In genomic region chr1:26999440-26999987, GRCh38 we compare ENCODE assay signal across 10 cellular contexts. TPM values are rescaled to one million over a fixed set of nuclear protein-coding genes. Genes with fewer than 3 reads are reported as not detected.
DNase-seq lines count a peak whose midpoint lies in the region; ATAC-seq, FAIRE-seq and TF ChIP-seq lines count a peak whose summit lies in the region.
"Had no signal": no experiment of that assay in that cellular context is flagged by ENCODE, and none has a peak within 500 bp of the region (broad histone marks: within the 10 kb centered on the region; RNA-seq: fewer than 3 reads in every experiment).

No MANE protein-coding gene starts in this region.

- peaks cover 24% of the 10 kb centered on the region for H3K79me2 ChIP-seq in keratinocyte (ENCODE audit: control insufficient read depth, insufficient read depth, low read length)

- H3K4me1 ChIP-seq in keratinocyte (ENCODE audit: control insufficient read depth, extremely low read depth, insufficient read depth, low read length) = peaks cover 78% of the 10 kb centered on the region
- H3K4me1 ChIP-seq in testis = peaks cover 31% of the 10 kb centered on the region
- peaks cover 0 to 12% of the 10 kb centered on the region in 2 donors for H3K4me1 ChIP-seq in naive thymus-derived CD4-positive, alpha-beta T cell (ENCODE audit: control insufficient read depth in 2 of 2, insufficient read depth in 2 of 2, low read length in 2 of 2)

- intact Hi-C loops in testis (cut with DNase I; ENCODE audit: low total_unique reads) = loop anchor here (10.0 kb wide), 1 partner anchor 95 kb away; no protein-coding TSS in a partner anchor
- intact Hi-C loops in naive thymus-derived CD4-positive, alpha-beta T cell (cut with micrococcal nuclease) = no loop called here

- H3K9me1 ChIP-seq in keratinocyte (ENCODE audit: control insufficient read depth, extremely low read depth, insufficient read depth, low read length) = peaks cover 2% of the 10 kb centered on the region

- CTCF ChIA-PET in naive thymus-derived CD4-positive, alpha-beta T cell (lab: Charles Lee) = no interaction called here

- peak overlapping the region; percentile 98 for H3K27ac Mint-ChIP-seq in chondrocyte (ENCODE audit: unreplicated experiment)
- H3K27ac Mint-ChIP-seq in naive thymus-derived CD4-positive, alpha-beta T cell = no peak overlapping the region

- H3K4me1 Mint-ChIP-seq in chondrocyte (ENCODE audit: low read depth) = peaks cover 89% of the 10 kb centered on the region
- H3K4me1 Mint-ChIP-seq in naive thymus-derived CD4-positive, alpha-beta T cell = peaks cover 0 to 17% (median 8%) of the 10 kb centered on the region in 7 donors

- H3K4me3 Mint-ChIP-seq in chondrocyte (ENCODE audit: unreplicated experiment) = peak overlapping the region; percentile 14
- no peak overlapping the region for H3K4me3 Mint-ChIP-seq in naive thymus-derived CD4-positive, alpha-beta T cell

- H3K27ac ChIP-seq in keratinocyte (ENCODE audit: control insufficient read depth, insufficient read depth, low read length) (peak overlapping the region; percentile 99), testis (peak overlapping the region; percentile 49 to 81)
- H3K27ac ChIP-seq in naive thymus-derived CD4-positive, alpha-beta T cell (ENCODE audit: low read depth, low read length) = no peak overlapping the region

- H3K27me3 Mint-ChIP-seq in chondrocyte (ENCODE audit: low read depth) = no peaks in the 10 kb centered on the region
- H3K27me3 Mint-ChIP-seq in naive thymus-derived CD4-positive, alpha-beta T cell = peaks cover 19 to 45% (median 24%) of the 10 kb centered on the region in 5 donors

- 53 to 61% methylated on average over 7 of the region's 7 CpGs for WGBS in testis, 2 donors

- H3K36me3 ChIP-seq in keratinocyte (ENCODE audit: control insufficient read depth in 2 of 2, extremely low read depth in 1 of 2, insufficient read depth in 2 of 2, low read length in 2 of 2) (peaks cover 8 to 24% of the 10 kb centered on the region in 2 experiments), testis (ENCODE audit: low read depth, missing control alignments) (no peaks in the 10 kb centered on the region)
- no peaks in the 10 kb centered on the region for H3K36me3 ChIP-seq in naive thymus-derived CD4-positive, alpha-beta T cell (ENCODE audit: control insufficient read depth in 2 of 3, insufficient read depth in 3 of 3, low read length in 3 of 3)

- H3K9me3 ChIP-seq in keratinocyte (ENCODE audit: control insufficient read depth, low read depth, low read length) (no peaks in the 10 kb centered on the region), testis (no peaks in the 10 kb centered on the region)
- H3K9me3 ChIP-seq in naive thymus-derived CD4-positive, alpha-beta T cell (ENCODE audit: control insufficient read depth in 2 of 3, low read length in 3 of 3) = no peaks in the 10 kb centered on the region

- peak overlapping the region; percentile 91 for H3K9ac ChIP-seq in keratinocyte (ENCODE audit: control insufficient read depth, extremely low read depth, insufficient read depth, low read length)

- POLR2A ChIA-PET in naive thymus-derived CD4-positive, alpha-beta T cell (lab: Charles Lee) = no interaction called here

- peak; percentile 97 for FAIRE-seq in keratinocyte (lab: Jason Lieb, UNC)
- FAIRE-seq: endometrium had no signal

- ATAC-seq in naive thymus-derived CD4-positive, alpha-beta T cell = no peak
- ATAC-seq in HG03520 (IDR thresholded peaks at IDR 0.05; ENCODE audit: unreplicated experiment) = no peak

- H4K20me1 ChIP-seq in keratinocyte (ENCODE audit: control insufficient read depth, extremely low read depth, insufficient read depth, low read length) = no peaks in the 10 kb centered on the region

- H3K36me3 Mint-ChIP-seq in chondrocyte (ENCODE audit: low read depth) = peaks cover 4% of the 10 kb centered on the region
- H3K36me3 Mint-ChIP-seq in naive thymus-derived CD4-positive, alpha-beta T cell = no peaks in the 10 kb centered on the region

- TF ChIP-seq POLR2A in testis (IDR thresholded peaks at IDR 0.05) = no peak

- peak overlapping the region; percentile 84 for H3K4me2 ChIP-seq in keratinocyte (ENCODE audit: control insufficient read depth, extremely low read depth, insufficient read depth, low read depth, low read length)

- dilution Hi-C loops in keratinocyte (cut with MboI; ENCODE audit: extremely low pct_ligation_motif_present, low sequenced_read_pairs) = no loop called here

- H3K9me3 Mint-ChIP-seq in chondrocyte (ENCODE audit: low read depth) = no peaks in the 10 kb centered on the region
- H3K9me3 Mint-ChIP-seq in naive thymus-derived CD4-positive, alpha-beta T cell = no peaks in the 10 kb centered on the region

- TF ChIP-seq CTCF in HFF-Myc (IDR thresholded peaks at IDR 0.05; ENCODE audit: low read depth, low read length, missing control alignments) (peak; percentile 17), chondrocyte (IDR thresholded peaks at IDR 0.05) (no peak), keratinocyte (optimal IDR thresholded peaks at IDR 0.05 in 1 of 3, IDR thresholded peaks at IDR 0.05 in 1 of 3, conservative IDR thresholded peaks at IDR 0.05 in 1 of 3; ENCODE audit: extremely low read depth in 1 of 3, insufficient read depth in 2 of 3, low read length in 3 of 3) (no peak), testis (IDR thresholded peaks at IDR 0.05) (no peak)

- DNase-seq in HFF-Myc (ENCODE audit: extremely low read depth, low read depth) = peak; percentile 94
- peak; percentile 92 for DNase-seq in chondrocyte (ENCODE audit: low spot score)
- peak; percentile 96 for DNase-seq in keratinocyte (ENCODE audit: low read depth, low spot score)
- peak; percentile 85 for DNase-seq in testis
- no peak for DNase-seq in naive thymus-derived CD4-positive, alpha-beta T cell
- DNase-seq in stimulated activated naive CD4-positive, alpha-beta T cell treated with Interleukin-2 at 50 U/mL for 16 hours (lab: John Stamatoyannopoulos, UW) = no peak
- DNase-seq in NCI-H524 (lab: John Stamatoyannopoulos, UW) = no peak

- H3K4me3 ChIP-seq in HFF-Myc (replicated peaks; ENCODE audit: low read depth, low read length) (no peak overlapping the region), keratinocyte (ENCODE audit: control insufficient read depth in 2 of 3, extremely low read depth in 1 of 3, insufficient read depth in 2 of 3, low read depth in 1 of 3, low read length in 3 of 3) (peak overlapping the region in 2 of 3 experiments; percentile 34 to 62), testis (no peak overlapping the region)
- no peak overlapping the region for H3K4me3 ChIP-seq in naive thymus-derived CD4-positive, alpha-beta T cell (ENCODE audit: low read length)

- H3K27me3 ChIP-seq in keratinocyte (ENCODE audit: control insufficient read depth, extremely low read depth, insufficient read depth, low read length) (no peaks in the 10 kb centered on the region), testis (no peaks in the 10 kb centered on the region)
- peaks cover 0 to 13% of the 10 kb centered on the region in 2 donors for H3K27me3 ChIP-seq in naive thymus-derived CD4-positive, alpha-beta T cell (ENCODE audit: control insufficient read depth in 2 of 2, insufficient read depth in 2 of 2, low read length in 2 of 2)

- no peak overlapping the region for H2AFZ ChIP-seq in keratinocyte (ENCODE audit: control insufficient read depth, low read length)

RNA-seq across cellular contexts. Expression of gene TRNP1, which starts 6.0 kb away (rescaled TPM):
- total RNA-seq in chondrocyte (56.5 to 76.5 TPM (median 72.1 TPM) in 3 replicates), testis (1 to 10 TPM; 5.7 to 7.7 TPM)
- polyA plus RNA-seq in keratinocyte (130 to 166 TPM (median 164 TPM) in 3 replicates), testis (ENCODE audit: insufficient read depth, low read depth, low replicate concordance) (4.3 TPM)
- polyA plus RNA-seq in keratinocyte (2011; ENCODE audit: low read depth) = 33.9 TPM
- 107 and 141 TPM in 2 replicates for polyA plus RNA-seq in keratinocyte (2011; cell fraction: cytosol; rRNA removed)
- 81.1 and 105 TPM in 2 replicates for polyA plus RNA-seq in keratinocyte (2011; cell fraction: nucleus; rRNA removed)
- 81.0 and 94.3 TPM in 2 replicates for polyA plus RNA-seq in keratinocyte (2012; ENCODE audit: low replicate concordance)
- 40.7 to 76.9 TPM (median 51.1 TPM) in 3 replicates for polyA minus RNA-seq in keratinocyte
- polyA minus RNA-seq in keratinocyte (2011; cell fraction: cytosol; rRNA and poly(A)+ RNA removed) = 121 TPM
- 31.7 and 43.4 TPM in 2 replicates for polyA minus RNA-seq in keratinocyte (2011; cell fraction: nucleus; rRNA and poly(A)+ RNA removed)
- 1 to 10 TPM in 1 of 5 experiments, under 1 TPM in 1, not detected in 3; 0.19 to 5.0 TPM for total RNA-seq in naive thymus-derived CD4-positive, alpha-beta T cell
- polyA plus RNA-seq in naive thymus-derived CD4-positive, alpha-beta T cell = not detected

RNA-seq across cellular contexts. Expression of gene TENT5B, which starts 13.1 kb away (rescaled TPM):
- total RNA-seq in chondrocyte = 15.2 to 39.1 TPM (median 38.1 TPM) in 3 replicates
- 26.5 to 50.8 TPM (median 36.6 TPM) in 3 replicates for polyA plus RNA-seq in keratinocyte
- polyA plus RNA-seq in keratinocyte (2011; ENCODE audit: low read depth) = 130 TPM
- 21.2 and 35.6 TPM in 2 replicates for polyA plus RNA-seq in keratinocyte (2011; cell fraction: cytosol; rRNA removed)
- 37.2 and 51.5 TPM in 2 replicates for polyA plus RNA-seq in keratinocyte (2011; cell fraction: nucleus; rRNA removed)
- 37.8 and 126 TPM in 2 replicates for polyA plus RNA-seq in keratinocyte (2012; ENCODE audit: low replicate concordance)
- 43.5 to 79.5 TPM (median 49.6 TPM) in 3 replicates for polyA minus RNA-seq in keratinocyte
- polyA minus RNA-seq in keratinocyte (2011; cell fraction: cytosol; rRNA and poly(A)+ RNA removed) = 95.7 TPM
- polyA minus RNA-seq in keratinocyte (2011; cell fraction: nucleus; rRNA and poly(A)+ RNA removed) = 69.9 and 70.8 TPM in 2 replicates
- total RNA-seq in testis = 10 to 100 TPM; 10.5 to 10.7 TPM
- polyA plus RNA-seq in testis (ENCODE audit: insufficient read depth, low read depth, low replicate concordance) = 10.7 TPM
- under 1 TPM in 1 of 5 experiments, not detected in 4; 0.88 TPM for total RNA-seq in naive thymus-derived CD4-positive, alpha-beta T cell
- not detected for polyA plus RNA-seq in naive thymus-derived CD4-positive, alpha-beta T cell
- total RNA-seq: T-helper 1 cell treated with Interleukin-12 subunit alpha and Interleukin-12 subunit beta and Interleukin-4 antibody, amounts not matched to agents 30 ng/mL and 1 ng/mL, for 36 hours had no signal

RNA-seq across cellular contexts. Expression of gene KDF1, which starts 39.2 kb away (rescaled TPM):
- total RNA-seq in chondrocyte = not detected in 3 replicates
- polyA plus RNA-seq in keratinocyte = 13.8 to 21.3 TPM (median 16.1 TPM) in 3 replicates
- polyA plus RNA-seq in keratinocyte (2011; ENCODE audit: low read depth) = 3.1 TPM
- 19.3 and 28.3 TPM in 2 replicates for polyA plus RNA-seq in keratinocyte (2011; cell fraction: cytosol; rRNA removed)
- polyA plus RNA-seq in keratinocyte (2011; cell fraction: nucleus; rRNA removed) = 16.9 and 24.1 TPM in 2 replicates
- 16.6 and 21.5 TPM in 2 replicates for polyA plus RNA-seq in keratinocyte (2012; ENCODE audit: low replicate concordance)
- polyA minus RNA-seq in keratinocyte = 23.5 to 55.7 TPM (median 25.5 TPM) in 3 replicates
- polyA minus RNA-seq in keratinocyte (2011; cell fraction: cytosol; rRNA and poly(A)+ RNA removed) = 33.6 TPM
- polyA minus RNA-seq in keratinocyte (2011; cell fraction: nucleus; rRNA and poly(A)+ RNA removed) = 9.9 and 12.5 TPM in 2 replicates
- 1 to 10 TPM; 3.8 to 4.8 TPM for total RNA-seq in testis
- 4.0 TPM for polyA plus RNA-seq in testis (ENCODE audit: insufficient read depth, low read depth, low replicate concordance)
- 1 to 10 TPM in 4 of 5 experiments, not detected in 1; 1.7 to 2.2 (median 2.2) TPM for total RNA-seq in naive thymus-derived CD4-positive, alpha-beta T cell
- 1 to 10 TPM; 6.9 to 9.5 TPM for polyA plus RNA-seq in naive thymus-derived CD4-positive, alpha-beta T cell
- total RNA-seq: T-helper 1 cell treated with Interleukin-12 subunit alpha and Interleukin-12 subunit beta and Interleukin-4 antibody, amounts not matched to agents 30 ng/mL and 1 ng/mL, for 36 hours had no signal

Comparison
In these comparisons a context has a peak if more than half of its experiments do, and no peak if none do; other contexts are left out.
1. DNase-seq: peak in HFF-Myc (single experiment), chondrocyte (single experiment), keratinocyte (single experiment) and testis (single experiment); none in naive thymus-derived CD4-positive, alpha-beta T cell (0 of 9), stimulated activated naive CD4-positive, alpha-beta T cell treated with Interleukin-2 at 50 U/mL for 16 hours (single experiment) and NCI-H524 (0 of 2).
2. H3K4me3 ChIP-seq: peak in keratinocyte (2 of 3); none in HFF-Myc (single experiment), testis (0 of 2) and naive thymus-derived CD4-positive, alpha-beta T cell (single experiment).